10 cellular contexts compared by ENCODE assay signal in genomic region chr3:181710581-181711255, GRCh38. TPM values are rescaled to one million over a fixed set of nuclear protein-coding genes. Genes with fewer than 3 reads are reported as not detected.
DNase-seq lines count a peak whose midpoint lies in the region; ATAC-seq and TF ChIP-seq lines count a peak whose summit lies in the region.
"Had no signal": no experiment of that assay in that cellular context is flagged by ENCODE, and none has a peak within 500 bp of the region (broad histone marks: within the 10 kb centered on the region; RNA-seq: fewer than 3 reads in every experiment).

No MANE protein-coding gene starts in this region.

- no peak overlapping the region for H2AFZ ChIP-seq in mammary epithelial cell (ENCODE audit: low read depth, low read length)

- H4K20me1 ChIP-seq in mammary epithelial cell (ENCODE audit: insufficient read depth, low read length): peaks cover 3% of the 10 kb centered on the region

- intact Hi-C loops in Panc1 (cut with micrococcal nuclease; ENCODE audit: unreplicated experiment) (no loop called here), mammary epithelial cell (cut with micrococcal nuclease) (no loop called here)

- H3K4me2 ChIP-seq in mammary epithelial cell (ENCODE audit: insufficient read depth, low read depth, low read length): no peak overlapping the region

- CTCF ChIA-PET in Panc1 (lab: Charles Lee) (no interaction called here), mammary epithelial cell (lab: Charles Lee; ENCODE audit: low non-redundant PET) (no interaction called here)

- H3K9me3 ChIP-seq in Panc1 (ENCODE audit: control insufficient read depth, insufficient read depth, low read depth, low read length): no peaks in the 10 kb centered on the region
- no peaks in the 10 kb centered on the region for H3K9me3 ChIP-seq in iPS DF 6.9 (ENCODE audit: control insufficient read depth, insufficient read depth, low read length)
- H3K9me3 ChIP-seq in suprapubic skin: no peaks in the 10 kb centered on the region
- H3K9me3 ChIP-seq in mammary epithelial cell (replicated peaks; ENCODE audit: insufficient read depth, low read length): no peaks in the 10 kb centered on the region
- H3K9me3 ChIP-seq: transverse colon had no signal

- peaks cover 39% of the 10 kb centered on the region for H3K27me3 ChIP-seq in Panc1 (ENCODE audit: control insufficient read depth, insufficient read depth, low read length)
- no peaks in the 10 kb centered on the region for H3K27me3 ChIP-seq in iPS DF 6.9 (ENCODE audit: control insufficient read depth, insufficient read depth, low read length)
- peaks cover 100% of the 10 kb centered on the region for H3K27me3 ChIP-seq in suprapubic skin
- H3K27me3 ChIP-seq in mammary epithelial cell (ENCODE audit: insufficient read depth, low read length): peaks cover 57% of the 10 kb centered on the region

- no peak for TF ChIP-seq POLR2A in suprapubic skin (IDR thresholded peaks at IDR 0.05)

- POLR2A ChIA-PET in Panc1 (lab: Charles Lee): no interaction called here

- dilution Hi-C loops in mammary epithelial cell (cut with HindIII; ENCODE audit: low sequenced_read_pairs): no loop called here

- H3K79me2 ChIP-seq in mammary epithelial cell (ENCODE audit: insufficient read depth, low read length): no peaks in the 10 kb centered on the region

- TF ChIP-seq EP300 in suprapubic skin (IDR thresholded peaks at IDR 0.05): no peak

- no CpG with 5 or more reads among the region's 26 CpGs for WGBS in iPS DF 6.9 (ENCODE audit: insufficient coverage, insufficient read length)
- 15% methylated on average over 23 of the region's 26 CpGs for WGBS in suprapubic skin
- 17% methylated on average over 6 of the region's 26 CpGs for WGBS in mammary epithelial cell (ENCODE audit: low coverage, missing lambda C conversion rate)

- DNase-seq in NCI-H748 (lab: John Stamatoyannopoulos, UW; ENCODE audit: unreplicated experiment) (peak; percentile 35), NCI-H748 treated with DMSO at 0.1 percent for 48 hours (lab: John Stamatoyannopoulos, UW) (no peak), Panc1 (ENCODE audit: low read depth, low spot score) (no peak), iPS DF 6.9 (ENCODE audit: low read depth, low spot score) (no peak), suprapubic skin (ENCODE audit: low spot score in 2 of 2) (no peak), mammary epithelial cell (no peak), KBM-7 (no peak)
- DNase-seq: transverse colon had no signal

- no peak for TF ChIP-seq CTCF in Panc1 (IDR thresholded peaks at IDR 0.05)
- no peak for TF ChIP-seq CTCF in suprapubic skin (IDR thresholded peaks at IDR 0.05)
- no peak for TF ChIP-seq CTCF in mammary epithelial cell (conservative IDR thresholded peaks at IDR 0.05 in 1 of 2, IDR thresholded peaks at IDR 0.05 in 1 of 2; ENCODE audit: extremely low read depth in 1 of 2, insufficient read depth in 1 of 2, low read depth in 1 of 2, low read length in 2 of 2)

- in situ Hi-C loops in Panc1 (cut with HindIII; ENCODE audit: low pct_unique_long_range_greater_than_20kb, low sequenced_read_pairs): no loop called here
- in situ Hi-C loops in mammary epithelial cell (cut with MboI; ENCODE audit: low sequenced_read_pairs in 2 of 2): loop anchor here in 1 of 2 donors (25.0 kb wide), 1 partner anchor 552 kb away; no protein-coding TSS in a partner anchor
- in situ Hi-C loops in KBM-7 (cut with MboI; ENCODE audit: low pct_unique_long_range_greater_than_20kb, low sequenced_read_pairs): no loop called here

- H3K4me3 ChIP-seq in Panc1 (ENCODE audit: low read depth in 2 of 2, low read length in 2 of 2) (peak overlapping the region; percentile 41 to 67; a peak in 3 of 4 replicates), iPS DF 6.9 (ENCODE audit: low read length) (peak overlapping the region; percentile 47; the same call in 1 of the 2 replicates), suprapubic skin (peak overlapping the region; percentile 52), mammary epithelial cell (replicated peaks in 1 of 3; ENCODE audit: insufficient read depth in 1 of 3, low read depth in 2 of 3, low read length in 3 of 3) (no peak overlapping the region)
- H3K4me3 ChIP-seq: K562 had no signal

- H3K36me3 ChIP-seq in Panc1 (ENCODE audit: control insufficient read depth, insufficient read depth, low read length) (no peaks in the 10 kb centered on the region), iPS DF 6.9 (ENCODE audit: control insufficient read depth, insufficient read depth, low read length) (peaks cover 2% of the 10 kb centered on the region; the same call in 1 of the 2 replicates), suprapubic skin (no peaks in the 10 kb centered on the region), mammary epithelial cell (ENCODE audit: insufficient read depth, low read length) (no peaks in the 10 kb centered on the region)
- H3K36me3 ChIP-seq: transverse colon had no signal

- no peak overlapping the region for H3K9ac ChIP-seq in mammary epithelial cell (ENCODE audit: insufficient read depth, low read length)

- H3K4me1 ChIP-seq in Panc1 (ENCODE audit: control insufficient read depth, insufficient read depth, low read length) (peaks cover 4% of the 10 kb centered on the region; the same call in 1 of the 2 replicates), iPS DF 6.9 (ENCODE audit: control insufficient read depth, insufficient read depth, low read length) (no peaks in the 10 kb centered on the region; the same call in 1 of the 2 replicates), suprapubic skin (peaks cover 40% of the 10 kb centered on the region), mammary epithelial cell (ENCODE audit: insufficient read depth, low read length) (peaks cover 15% of the 10 kb centered on the region)

- no TSS peak for BruUV-seq in Panc1 (replicated peaks; lab: Mats Ljungman, UMichigan)
- no TSS peak for BruUV-seq in mammary epithelial cell (replicated peaks; lab: Mats Ljungman, UMichigan)

- H3K27ac ChIP-seq in Panc1 (ENCODE audit: low read length) (no peak overlapping the region), iPS DF 6.9 (ENCODE audit: low read length) (peak overlapping the region; percentile 9), suprapubic skin (no peak overlapping the region), mammary epithelial cell (ENCODE audit: insufficient read depth, low read depth, low read length) (no peak overlapping the region)
- H3K27ac ChIP-seq: transverse colon had no signal

- peak; percentile 50 for ATAC-seq in Panc1
- ATAC-seq in GM19395 (IDR thresholded peaks at IDR 0.05; ENCODE audit: unreplicated experiment): no peak

RNA-seq across cellular contexts. Expression of gene SOX2, which starts 1.0 kb away (rescaled TPM):
- total RNA-seq in Panc1 (2021; ENCODE audit: unreplicated experiment) (0.39 TPM), suprapubic skin (1 to 10 TPM in 1 of 4 donors, under 1 TPM in 3; 0.21 to 1.5 (median 0.63) TPM), mammary epithelial cell (not detected)
- 0.17 TPM for polyA plus RNA-seq in Panc1 (2012; ENCODE audit: insufficient read length)
- polyA plus RNA-seq in mammary epithelial cell: not detected
- polyA minus RNA-seq in mammary epithelial cell: not detected
- polyA plus RNA-seq: K562 had no signal

Comparison
In these comparisons a context has a peak if more than half of its experiments do, and no peak if none do; other contexts are left out.
1. H3K4me3 ChIP-seq: peak in Panc1 (2 of 2), iPS DF 6.9 (single experiment) and suprapubic skin (single experiment); none in mammary epithelial cell (0 of 3).